29 cellular contexts compared by ENCODE assay signal in the genomic region with DNA sequence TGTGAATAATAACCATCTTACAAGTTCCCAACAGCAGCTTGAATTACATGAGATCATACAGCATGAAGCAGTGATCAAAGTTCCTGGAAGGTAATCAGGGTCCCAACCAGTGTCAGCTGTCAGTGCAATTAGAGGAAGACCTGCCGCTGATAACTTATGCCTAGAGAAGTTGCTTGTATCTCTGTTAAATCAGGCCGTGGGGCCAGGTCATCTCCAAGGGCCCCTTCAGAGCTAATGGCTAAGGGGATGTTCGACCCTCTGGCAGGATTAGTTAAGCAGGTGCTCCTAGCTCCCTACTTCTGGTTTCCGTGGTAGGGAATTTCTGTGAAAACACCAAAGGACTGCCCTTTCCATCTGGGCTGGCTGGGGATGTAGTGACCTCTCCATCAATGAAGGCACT.
"Had no signal": no experiment of that assay in that cellular context is flagged by ENCODE, and none has a peak within 500 bp of the region (broad histone marks: within the 10 kb centered on the region; RNA-seq: fewer than 3 reads in every experiment).

No MANE protein-coding gene starts in this region.

- H3K4me1 ChIP-seq: foreskin keratinocyte had no signal

- H3K9me3 Mint-ChIP-seq: activated CD4-positive, alpha-beta memory T cell treated with anti-CD3 and anti-CD28 coated beads, Interleukin-2, amount 10 ng/mL, durations not matched to agents 7 days and 5 days; activated CD4-positive, alpha-beta T cell treated with anti-CD3 and anti-CD28 coated beads, Interleukin-2, amount 10 ng/mL, durations not matched to agents 7 days and 5 days; activated T-cell treated with anti-CD3 and anti-CD28 coated beads, Interleukin-2, amount 50 U/mL, for 4 hours; activated T-helper 17 cell treated with anti-CD3 and anti-CD28 coated beads, Interleukin-2, amount 50 U/mL, for 72 hours; central memory CD8-positive, alpha-beta T cell; effector memory CD8-positive, alpha-beta T cell; T-helper 2 cell treated with Interferon-gamma antibody and Interleukin-4, amounts not matched to agents 5 μg/mL and 100 μg/mL, for 36 hours had no signal

- H3K27ac Mint-ChIP-seq: activated CD4-positive, alpha-beta memory T cell treated with anti-CD3 and anti-CD28 coated beads, Interleukin-2, amount 10 ng/mL, durations not matched to agents 7 days and 5 days; activated CD4-positive, alpha-beta T cell treated with anti-CD3 and anti-CD28 coated beads, Interleukin-2, amount 10 ng/mL, durations not matched to agents 7 days and 5 days; activated naive CD8-positive, alpha-beta T cell; activated T-helper 17 cell treated with anti-CD3 and anti-CD28 coated beads, Interleukin-2, amount 50 U/mL, for 72 hours; effector memory CD8-positive, alpha-beta T cell; T-helper 17 cell; T-helper 2 cell treated with Interferon-gamma antibody and Interleukin-4, amounts not matched to agents 5 μg/mL and 100 μg/mL, for 36 hours; WTC11 had no signal

- DNase-seq: activated CD4-positive, alpha-beta memory T cell treated with anti-CD3 and anti-CD28 coated beads, Interleukin-2, amount 10 ng/mL, durations not matched to agents 7 days and 5 days; activated CD4-positive, alpha-beta T cell treated with anti-CD3 and anti-CD28 coated beads for 1 hour; activated CD4-positive, alpha-beta T cell treated with anti-CD3 and anti-CD28 coated beads for 4 hours; activated CD4-positive, alpha-beta T cell treated with anti-CD3 and anti-CD28 coated beads, Interleukin-2, amount 10 ng/mL, durations not matched to agents 7 days and 5 days; activated CD4-positive, alpha-beta T cell treated with anti-CD3 and anti-CD28 coated beads, Interleukin-2, amount 50 U/mL, for 4 hours; activated effector memory CD4-positive, alpha-beta T cell treated with Interleukin-2 at 50 U/mL for 16 hours; activated gamma-delta T cell treated with Interleukin-2 at 50 U/mL for 16 hours; activated naive CD4-positive, alpha-beta T cell treated with anti-CD3 and anti-CD28 coated beads, Interleukin-2, amount 50 U/mL, for 16 hours; activated naive CD4-positive, alpha-beta T cell treated with Interleukin-2 at 50 U/mL for 16 hours; activated T-cell treated with anti-CD3 and anti-CD28 coated beads, Interleukin-2, amount 50 U/mL, for 4 hours; amniotic stem cell; anterior cingulate cortex; brain microvascular endothelial cell; cortex of kidney; dermis blood vessel endothelial cell; effector CD4-positive, alpha-beta T cell; effector memory CD8-positive, alpha-beta T cell; foreskin keratinocyte; gastrocnemius medialis; glutamatergic neuron; heart left ventricle; T-helper 1 cell; T-helper 17 cell; T1000 had no signal

- H3K36me3 Mint-ChIP-seq: activated naive CD8-positive, alpha-beta T cell had no signal

- H3K27me3 ChIP-seq: brain microvascular endothelial cell, gastrocnemius medialis, heart left ventricle had no signal

- H3K36me3 ChIP-seq: brain microvascular endothelial cell, gastrocnemius medialis, heart left ventricle had no signal

- H3K4me3 ChIP-seq: gastrocnemius medialis, heart left ventricle had no signal

- H3K9me3 ChIP-seq: gastrocnemius medialis had no signal

- H3K4me3 Mint-ChIP-seq: activated CD4-positive, alpha-beta memory T cell treated with anti-CD3 and anti-CD28 coated beads, Interleukin-2, amount 10 ng/mL, durations not matched to agents 7 days and 5 days; activated CD4-positive, alpha-beta T cell treated with anti-CD3 and anti-CD28 coated beads, Interleukin-2, amount 10 ng/mL, durations not matched to agents 7 days and 5 days; activated naive CD8-positive, alpha-beta T cell; activated T-cell treated with anti-CD3 and anti-CD28 coated beads, Interleukin-2, amount 50 U/mL, for 4 hours; activated T-helper 17 cell treated with anti-CD3 and anti-CD28 coated beads, Interleukin-2, amount 50 U/mL, for 72 hours; central memory CD8-positive, alpha-beta T cell; effector memory CD8-positive, alpha-beta T cell; T-helper 17 cell; T-helper 2 cell treated with Interferon-gamma antibody and Interleukin-4, amounts not matched to agents 5 μg/mL and 100 μg/mL, for 36 hours; WTC11 had no signal

- ATAC-seq: activated T-cell treated with anti-CD3 and anti-CD28 coated beads, Interleukin-2, amount 50 U/mL, for 4 hours; activated T-helper 17 cell treated with anti-CD3 and anti-CD28 coated beads, Interleukin-2, amount 50 U/mL, for 72 hours; effector memory CD8-positive, alpha-beta T cell; foreskin keratinocyte; gastrocnemius medialis; heart left ventricle; T-helper 17 cell; WTC11 had no signal

- H3K27me3 Mint-ChIP-seq: activated CD4-positive, alpha-beta memory T cell treated with anti-CD3 and anti-CD28 coated beads, Interleukin-2, amount 10 ng/mL, durations not matched to agents 7 days and 5 days had no signal

- H3K4me1 Mint-ChIP-seq: activated CD4-positive, alpha-beta memory T cell treated with anti-CD3 and anti-CD28 coated beads, Interleukin-2, amount 10 ng/mL, durations not matched to agents 7 days and 5 days; activated CD4-positive, alpha-beta T cell treated with anti-CD3 and anti-CD28 coated beads, Interleukin-2, amount 10 ng/mL, durations not matched to agents 7 days and 5 days; activated T-helper 17 cell treated with anti-CD3 and anti-CD28 coated beads, Interleukin-2, amount 50 U/mL, for 72 hours; central memory CD8-positive, alpha-beta T cell; T-helper 17 cell had no signal

- H3K27ac ChIP-seq: brain microvascular endothelial cell, foreskin keratinocyte, gastrocnemius medialis, heart left ventricle had no signal
